16 cellular contexts compared by ENCODE assay signal in genomic region chr13:41426047-41426446, GRCh38.
"Had no signal": no experiment of that assay in that cellular context is flagged by ENCODE, and none has a peak within 500 bp of the region (broad histone marks: within the 10 kb centered on the region; RNA-seq: fewer than 3 reads in every experiment).

No MANE protein-coding gene starts in this region.

- H3K4me3 Mint-ChIP-seq: nephron progenitor cell had no signal

- H3K36me3 ChIP-seq: gastroesophageal sphincter, heart right ventricle, left lung, tibial artery had no signal

- H3K27ac ChIP-seq: gastroesophageal sphincter, heart right ventricle, left lung, tibial artery had no signal

- H3K27ac Mint-ChIP-seq: nephron progenitor cell had no signal

- H3K9me3 ChIP-seq: gastroesophageal sphincter, heart right ventricle, left lung, tibial artery had no signal

- DNase-seq: activated CD8-positive, alpha-beta memory T cell treated with anti-CD3 and anti-CD28 coated beads for 24 hours; activated naive CD4-positive, alpha-beta T cell treated with Interleukin-2 at 50 U/mL for 16 hours; amniotic stem cell; effector CD8-positive, alpha-beta T cell; heart right ventricle; midbrain; nephron progenitor cell; nucleus accumbens; substantia nigra; T1000; tibial artery had no signal

- ATAC-seq: activated CD4-positive, CD25-positive, alpha-beta regulatory T cell treated with anti-CD3 and anti-CD28 coated beads, Interleukin-2, amount 50 U/mL, for 24 hours; esophagus mucosa; gastroesophageal sphincter; heart right ventricle; left lung; sciatic nerve had no signal

- H3K4me3 ChIP-seq: gastroesophageal sphincter, heart right ventricle, left lung, tibial artery had no signal

- H3K4me1 ChIP-seq: tibial artery had no signal
